15 cellular contexts compared by ENCODE assay signal in the genomic region with DNA sequence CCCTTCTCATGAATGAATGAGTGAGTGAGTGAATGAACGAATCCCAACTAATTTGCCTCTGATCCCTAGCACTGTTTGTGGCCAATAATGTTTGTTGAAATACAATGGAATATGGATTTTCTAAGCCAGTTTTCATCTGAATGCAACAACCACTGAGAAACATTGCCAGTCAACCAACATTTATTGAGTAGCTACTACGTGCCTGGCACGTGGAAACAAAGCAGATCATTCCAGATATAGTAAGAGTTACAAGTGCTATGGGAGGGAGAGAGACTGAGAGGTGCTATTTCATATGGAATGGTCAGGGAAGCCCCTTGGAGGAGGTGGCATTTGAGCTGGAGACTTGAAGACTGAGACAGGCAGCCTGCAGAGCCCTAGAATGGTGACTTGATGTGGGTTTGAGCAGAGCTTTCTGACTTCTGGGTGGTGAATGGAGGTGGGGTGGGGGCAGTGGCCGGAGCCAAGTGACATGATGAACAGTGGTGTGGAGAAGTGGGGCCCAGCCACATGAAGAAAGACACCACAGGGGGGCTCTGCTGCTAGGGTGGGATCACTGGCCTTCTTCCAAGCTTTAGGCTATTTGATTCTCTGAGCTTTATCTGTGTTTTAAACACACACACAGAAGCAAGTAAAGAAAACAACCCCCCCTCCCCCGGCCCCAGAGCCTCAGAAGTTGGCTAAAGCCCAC. TPM values are rescaled to one million over a fixed set of nuclear protein-coding genes. Genes with fewer than 3 reads are reported as not detected.
DNase-seq lines count a peak whose midpoint lies in the region; ATAC-seq, FAIRE-seq and TF ChIP-seq lines count a peak whose summit lies in the region.
"Had no signal": no experiment of that assay in that cellular context is flagged by ENCODE, and none has a peak within 500 bp of the region (broad histone marks: within the 10 kb centered on the region; RNA-seq: fewer than 3 reads in every experiment).

No MANE protein-coding gene starts in this region.

- intact Hi-C loops in K562 (cut with micrococcal nuclease) = no loop called here
- intact Hi-C loops in right cardiac atrium (cut with DNase I) = loop anchor here in 1 of 4 donors (10.0 kb wide), 1 partner anchor 71 kb away; no protein-coding TSS in a partner anchor
- intact Hi-C loops in transverse colon (cut with DNase I; ENCODE audit: low total_unique reads) = no loop called here

- TF ChIP-seq POLR2A in K562 (conservative IDR thresholded peaks at IDR 0.05) (no peak), transverse colon (IDR thresholded peaks at IDR 0.05) (no peak)

- TF ChIP-seq EP300 in K562 (IDR thresholded peaks at IDR 0.05; ENCODE audit: low read length) (no peak), transverse colon (IDR thresholded peaks at IDR 0.05; ENCODE audit: low read depth) (no peak)

- TF ChIP-seq CTCF in K562 (IDR thresholded peaks at IDR 0.05 in 2 of 3, conservative IDR thresholded peaks at IDR 0.05 in 1 of 3; ENCODE audit: insufficient read depth in 2 of 3, low read depth in 1 of 3, low read length in 3 of 3) (no peak), parathyroid adenoma (IDR thresholded peaks at IDR 0.05) (no peak), transverse colon (IDR thresholded peaks at IDR 0.05) (no peak), GM20000 (IDR thresholded peaks at IDR 0.05; ENCODE audit: extremely low read depth, missing control alignments) (no peak)

- BruUV-seq in K562 (replicated peaks; lab: Mats Ljungman, UMichigan) = no TSS peak

- in situ Hi-C loops in K562 (cut with MboI) = no loop called here
- in situ Hi-C loops in transverse colon (cut with MboI; ENCODE audit: low pct_ligation_motif_present in 1 of 4, low pct_unique_long_range_greater_than_20kb in 1 of 4, low sequenced_read_pairs in 3 of 4) = no loop called here

- peak overlapping the region in 1 of 2 experiments; percentile 44; a peak in 2 of 4 replicates for H3K9ac ChIP-seq in K562 (ENCODE audit: insufficient read depth in 1 of 2, low read depth in 2 of 2, low read length in 2 of 2)
- H3K9ac ChIP-seq in parathyroid adenoma = no peak overlapping the region

- H3K4me3 ChIP-seq in K562 (no peak overlapping the region), right cardiac atrium (ENCODE audit: low read length) (no peak overlapping the region), parathyroid adenoma (ENCODE audit: low read depth, low read length) (no peak overlapping the region), transverse colon (no peak overlapping the region)

- H4K20me1 ChIP-seq in K562 (replicated peaks; ENCODE audit: control insufficient read depth, insufficient read depth, low read length) = no peaks in the 10 kb centered on the region

- H3K79me2 ChIP-seq in K562 (ENCODE audit: control insufficient read depth, insufficient read depth, low read length) (no peaks in the 10 kb centered on the region), parathyroid adenoma (no peaks in the 10 kb centered on the region)

- H3K4me1 ChIP-seq in K562 (replicated peaks in 1 of 2; ENCODE audit: control insufficient read depth in 2 of 2, insufficient read depth in 2 of 2, low read length in 2 of 2) (peaks cover 7 to 9% of the 10 kb centered on the region in 2 experiments; a peak in 3 of 5 replicates), right cardiac atrium (ENCODE audit: control insufficient read depth, insufficient read depth, low read length) (peaks cover 2% of the 10 kb centered on the region), parathyroid adenoma (no peaks in the 10 kb centered on the region), transverse colon (peaks cover 6 to 29% (median 11%) of the 10 kb centered on the region in 4 donors)

- FAIRE-seq in K562 (lab: Jason Lieb, UNC) = peak; percentile 48

- no peak for TF ChIP-seq RAD21 in K562 (CRISPR knock-in tag; conservative IDR thresholded peaks at IDR 0.05 in 1 of 2, IDR thresholded peaks at IDR 0.05 in 1 of 2)

- WGBS in K562 (ENCODE audit: insufficient coverage, low coverage, missing lambda C conversion rate) = 27% methylated on average over 5 of the region's 5 CpGs
- 61% methylated on average over 5 of the region's 5 CpGs for WGBS in right cardiac atrium
- WGBS in transverse colon (ENCODE audit: low coverage in 1 of 2), 2 donors = 64 to 73% methylated on average over 4 to 5 of the region's 5 CpGs

- peak; percentile 56 for ATAC-seq in K562
- ATAC-seq in right cardiac atrium = peak; percentile 9 to 17
- ATAC-seq: activated CD8-positive, alpha-beta T cell treated with anti-CD3 and anti-CD28 coated beads, Interleukin-2, amount 10 ng/mL, durations not matched to agents 7 days and 5 days; HCT116; left colon had no signal

- H2AFZ ChIP-seq in K562 (ENCODE audit: low read depth, low read length) (peak overlapping the region; percentile 91), parathyroid adenoma (no peak overlapping the region)

- no peaks in the 10 kb centered on the region; the same call in 1 of the 2 replicates for H3K9me3 ChIP-seq in K562 (replicated peaks; ENCODE audit: control insufficient read depth, insufficient read depth, low read depth, low read length)
- H3K9me3 ChIP-seq in right cardiac atrium (ENCODE audit: control insufficient read depth, low read length) = no peaks in the 10 kb centered on the region
- H3K9me3 ChIP-seq in parathyroid adenoma (ENCODE audit: control insufficient read depth, low read length) = no peaks in the 10 kb centered on the region
- H3K9me3 ChIP-seq in transverse colon = no peaks in the 10 kb centered on the region

- H3K27ac ChIP-seq in K562 (ENCODE audit: extremely low read depth, low read depth, low read length) (peak overlapping the region; percentile 59; the same call in 2 of the 3 replicates), right cardiac atrium (ENCODE audit: low read length) (peak overlapping the region; percentile 73), parathyroid adenoma (peak overlapping the region; percentile 37), transverse colon (peak overlapping the region; percentile 76 to 87 (median 80))

- no peaks in the 10 kb centered on the region for H3K9me1 ChIP-seq in K562 (ENCODE audit: control insufficient read depth, insufficient read depth, low read length)

- CTCF ChIA-PET in K562 (lab: Yijun Ruan, JAX; ENCODE audit: low intra/inter-chr PET ratio) = no interaction called here

- H3K36me3 ChIP-seq in K562 (ENCODE audit: control insufficient read depth, insufficient read depth, low read length) (no peaks in the 10 kb centered on the region), parathyroid adenoma (ENCODE audit: control insufficient read depth, insufficient read depth, low read length) (no peaks in the 10 kb centered on the region), transverse colon (no peaks in the 10 kb centered on the region)

- no peak overlapping the region for H3K4me2 ChIP-seq in K562 (ENCODE audit: insufficient read depth, low read length)
- no peak overlapping the region for H3K4me2 ChIP-seq in parathyroid adenoma (ENCODE audit: low read length)

- DNase-seq in K562 (ENCODE audit: extremely low read depth in 1 of 4, low spot score in 3 of 4) (peak; percentile 24 to 38 (median 34)), right cardiac atrium (peak in 1 of 3 donors; percentile 53), transverse colon (no peak), GM20000 (ENCODE audit: low spot score) (no peak), cerebellar nuclear complex (lab: John Stamatoyannopoulos, UW) (no peak), NK-92 (lab: John Stamatoyannopoulos, UW; ENCODE audit: unreplicated experiment) (no peak)
- DNase-seq: activated CD8-positive, alpha-beta T cell treated with anti-CD3 and anti-CD28 coated beads, Interleukin-2, amount 10 ng/mL, durations not matched to agents 7 days and 5 days; activated gamma-delta T cell treated with Interleukin-2 at 50 U/mL for 16 hours; CD4-positive, alpha-beta T cell; head of caudate nucleus; NCI-H524; occipital lobe had no signal

- H3K27me3 ChIP-seq in K562 (ENCODE audit: control insufficient read depth in 2 of 2, insufficient read depth in 2 of 2, low read length in 2 of 2) (no peaks in the 10 kb centered on the region), right cardiac atrium (ENCODE audit: control insufficient read depth, insufficient read depth) (no peaks in the 10 kb centered on the region), parathyroid adenoma (ENCODE audit: control insufficient read depth, insufficient read depth, low read length) (no peaks in the 10 kb centered on the region), transverse colon (no peaks in the 10 kb centered on the region)

- POLR2A ChIA-PET in K562 (lab: Yijun Ruan, JAX) = interaction anchor here (0.5 to 1.5 kb wide), 5 partner anchors 10 to 223 kb away, joined by 3 to 6 read pairs (median 3); no protein-coding TSS in a partner anchor

TF ChIP-seq in K562, 482 proteins besides CTCF, POLR2A, EP300 and RAD21 (continues in another document):
- peak; percentile 37; the same call in 1 of the 2 replicates for TF ChIP-seq ZNF24 (IDR thresholded peaks at IDR 0.05)
- TF ChIP-seq RBM25 (IDR thresholded peaks at IDR 0.05; ENCODE audit: low read depth, low read length, severe bottlenecking) = peak; percentile 6

RNA-seq across cellular contexts. Expression of gene SMTN, which starts 35.1 kb away (rescaled TPM):
- 49.3 and 111 TPM in 2 replicates for total RNA-seq in K562 (2011; cell fraction: chromatin; rRNA removed; ENCODE audit: low replicate concordance)
- 49.2 and 65.0 TPM in 2 replicates for total RNA-seq in K562 (2011; cell fraction: nucleolus; rRNA removed)
- total RNA-seq in K562 (2011; cell fraction: nucleoplasm; rRNA removed) = 48.8 and 58.2 TPM in 2 replicates
- 17.8 and 22.3 TPM in 2 replicates for total RNA-seq in K562 (2014; rRNA removed)
- 8.8 and 11.1 TPM in 2 replicates for total RNA-seq in K562 (2014; rRNA removed; fragmentation: Illumina TruSeq; extraction: Trizol)
- total RNA-seq in K562 (2015; rRNA removed; fragmentation: Illumina TruSeq; extraction: Trizol) = 16.0 and 16.1 TPM in 2 replicates
- total RNA-seq in K562 (2021) = 39.9 and 41.1 TPM in 2 replicates
- polyA plus RNA-seq in K562 (2011; rRNA removed) = 7.7 and 13.7 TPM in 2 replicates
- 9.0 and 10.3 TPM in 2 replicates for polyA plus RNA-seq in K562 (2011; cell fraction: cytosol; rRNA removed)
- 70.1 and 84.9 TPM in 2 replicates for polyA plus RNA-seq in K562 (2011; cell fraction: nucleus; rRNA removed)
- 22.9 and 23.5 TPM in 2 replicates for polyA plus RNA-seq in K562 (2012)
- polyA plus RNA-seq in K562 (2014; fragmentation: Illumina TruSeq; extraction: Trizol) = 17.6 and 28.4 TPM in 2 replicates
- polyA plus RNA-seq in K562 (2014; fragmentation: Nextera tagmentation; extraction: Ambion mirVana) = 1 to 10 TPM; 2.5 to 3.4 TPM
- polyA plus RNA-seq in K562 (2014; rRNA removed) = 20.6 and 25.5 TPM in 2 replicates
- polyA minus RNA-seq in K562 (2011; rRNA and poly(A)+ RNA removed) = 4.6 and 7.0 TPM in 2 replicates
- polyA minus RNA-seq in K562 (2011; cell fraction: cytosol; rRNA and poly(A)+ RNA removed) = 8.3 and 14.4 TPM in 2 replicates
- polyA minus RNA-seq in K562 (2011; cell fraction: nucleus; rRNA and poly(A)+ RNA removed) = 24.6 and 28.2 TPM in 2 replicates
- 100 to 1,000 TPM; 156 to 233 (median 217) TPM for total RNA-seq in right cardiac atrium
- 192 TPM for polyA plus RNA-seq in right cardiac atrium
- 100 to 1,000 TPM; 171 to 341 (median 219) TPM for total RNA-seq in transverse colon

Comparison
In these comparisons a context has a peak if more than half of its experiments do, and no peak if none do; other contexts are left out.
1. DNase-seq: peak in K562 (4 of 4); none in transverse colon (single experiment), GM20000 (single experiment), cerebellar nuclear complex (0 of 2) and NK-92 (single experiment).
2. Peak in every context shown above with its lines, with median percentiles within 50 percentile points of each other: H3K27ac ChIP-seq.